In the genomic region with DNA sequence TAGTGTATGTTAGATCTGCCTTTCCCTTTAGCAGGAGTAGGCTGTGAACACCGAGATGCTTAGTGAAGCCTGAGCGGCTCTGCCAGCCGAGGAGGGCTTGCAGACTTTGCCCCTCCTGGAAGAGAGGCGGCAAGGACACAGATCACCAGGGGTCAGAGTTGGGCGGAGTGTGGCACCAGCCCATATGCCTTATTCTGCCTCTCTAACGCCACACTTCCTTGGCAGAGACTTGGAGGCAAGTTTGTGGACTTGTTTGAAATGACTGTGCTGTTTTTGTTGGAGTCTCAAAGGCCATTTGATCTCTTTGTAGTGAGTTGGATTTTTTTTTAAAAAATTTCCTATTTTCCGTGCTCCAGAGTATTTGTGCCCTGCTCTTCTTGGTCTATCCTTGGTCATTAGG, we compare ENCODE assay signal across 21 cellular contexts. TPM values are rescaled to one million over a fixed set of nuclear protein-coding genes. Genes with fewer than 3 reads are reported as not detected.
"Had no signal": no experiment of that assay in that cellular context is flagged by ENCODE, and none has a peak within 500 bp of the region (broad histone marks: within the 10 kb centered on the region; RNA-seq: fewer than 3 reads in every experiment).

No MANE protein-coding gene starts in this region.

- H3K4me3 Mint-ChIP-seq: activated CD8-positive, alpha-beta T cell treated with anti-CD3 and anti-CD28 coated beads for 36 hours; activated naive CD4-positive, alpha-beta T cell treated with anti-CD3 and anti-CD28 coated beads for 36 hours; nephron; stimulated activated naive CD8-positive, alpha-beta T cell treated with anti-CD3 and anti-CD28 coated beads, Interleukin-15, amount 100 ng/mL, for 72 hours had no signal

- H3K9me3 Mint-ChIP-seq: activated CD8-positive, alpha-beta T cell treated with anti-CD3 and anti-CD28 coated beads for 36 hours; activated naive CD4-positive, alpha-beta T cell treated with anti-CD3 and anti-CD28 coated beads for 36 hours; nephron; stimulated activated naive CD8-positive, alpha-beta T cell treated with anti-CD3 and anti-CD28 coated beads, Interleukin-15, amount 100 ng/mL, for 72 hours had no signal

- DNase-seq: activated CD4-positive, alpha-beta T cell treated with anti-CD3 and anti-CD28 coated beads for 48 hours; activated CD4-positive, CD25-positive, alpha-beta regulatory T cell; activated CD8-positive, alpha-beta T cell treated with anti-CD3 and anti-CD28 coated beads for 36 hours; activated naive CD4-positive, alpha-beta T cell treated with anti-CD3 and anti-CD28 coated beads for 36 hours; activated T-cell treated with anti-CD3 and anti-CD28 coated beads, Interleukin-2, amount 50 U/mL, for 1 hour; erythroblast; foreskin melanocyte; glutamatergic neuron; left cardiac atrium; stimulated activated naive CD8-positive, alpha-beta T cell treated with anti-CD3 and anti-CD28 coated beads, Interleukin-15, amount 100 ng/mL, for 72 hours; T-helper 1 cell; T-helper 9 cell; testis had no signal

- H3K27ac ChIP-seq: right atrium auricular region, testis had no signal

- H3K4me3 ChIP-seq: lung, right atrium auricular region, testis had no signal

- H3K9me3 ChIP-seq: right atrium auricular region, testis had no signal

- H3K27ac Mint-ChIP-seq: activated CD8-positive, alpha-beta T cell treated with anti-CD3 and anti-CD28 coated beads for 36 hours; activated naive CD4-positive, alpha-beta T cell treated with anti-CD3 and anti-CD28 coated beads for 36 hours; nephron; progenitor cell of endocrine pancreas; stimulated activated naive CD8-positive, alpha-beta T cell treated with anti-CD3 and anti-CD28 coated beads, Interleukin-15, amount 100 ng/mL, for 72 hours had no signal

- H3K4me1 ChIP-seq: right atrium auricular region, testis had no signal

- H3K36me3 ChIP-seq: right atrium auricular region had no signal

- ATAC-seq: activated CD8-positive, alpha-beta T cell treated with anti-CD3 and anti-CD28 coated beads for 36 hours; stimulated activated naive CD8-positive, alpha-beta T cell treated with anti-CD3 and anti-CD28 coated beads, Interleukin-15, amount 100 ng/mL, for 72 hours had no signal

- H3K27me3 ChIP-seq: right atrium auricular region, testis had no signal

- H3K4me1 Mint-ChIP-seq: nephron had no signal

RNA-seq across cellular contexts. Expression of gene CLDN20, which starts 44.5 kb away (rescaled TPM):
- total RNA-seq: activated CD8-positive, alpha-beta T cell treated with anti-CD3 and anti-CD28 coated beads for 36 hours; activated naive CD4-positive, alpha-beta T cell treated with anti-CD3 and anti-CD28 coated beads for 36 hours; cardiac septum; left cardiac atrium; lung; omental fat pad; progenitor cell of endocrine pancreas; right atrium auricular region; skeletal muscle tissue; testis; ureter had no signal
